Comparison of ENCODE assay signal across 15 cellular contexts in genomic region chr11:66782726-66783125, GRCh38.
"Had no signal": no experiment of that assay in that cellular context is flagged by ENCODE, and none has a peak within 500 bp of the region (broad histone marks: within the 10 kb centered on the region; RNA-seq: fewer than 3 reads in every experiment).

No MANE protein-coding gene starts in this region.

- H3K9me3 ChIP-seq: gastrocnemius medialis, heart right ventricle, mucosa of descending colon, right atrium auricular region had no signal

- H3K27me3 ChIP-seq: dorsolateral prefrontal cortex, gastrocnemius medialis, heart right ventricle, right atrium auricular region had no signal

- H3K4me1 ChIP-seq: gastrocnemius medialis, heart right ventricle, right atrium auricular region had no signal

- H3K27ac ChIP-seq: dorsolateral prefrontal cortex, gastrocnemius medialis, heart right ventricle, right atrium auricular region had no signal

- H3K9me3 Mint-ChIP-seq: naive thymus-derived CD8-positive, alpha-beta T cell had no signal

- DNase-seq: cortex of kidney; dorsolateral prefrontal cortex; effector CD8-positive, alpha-beta T cell; gastrocnemius medialis; heart right ventricle; hypothalamus; islet precursor cell; mammary epithelial cell; mucosa of descending colon; naive thymus-derived CD8-positive, alpha-beta T cell; small intestine; stimulated activated CD4-positive, alpha-beta T cell treated with anti-CD3 and anti-CD28 coated beads, Interleukin-12 subunit alpha, Interleukin-12 subunit beta, amount 100 ng/mL, for 4 hours; stimulated activated naive CD4-positive, alpha-beta T cell treated with Interleukin-2 at 50 U/mL for 16 hours had no signal

- H3K27ac Mint-ChIP-seq: naive thymus-derived CD8-positive, alpha-beta T cell had no signal

- H3K4me1 Mint-ChIP-seq: naive thymus-derived CD8-positive, alpha-beta T cell had no signal

- H3K4me3 ChIP-seq: dorsolateral prefrontal cortex, gastrocnemius medialis, heart right ventricle, mucosa of descending colon, right atrium auricular region had no signal

- H3K27me3 Mint-ChIP-seq: naive thymus-derived CD8-positive, alpha-beta T cell had no signal

- H3K36me3 ChIP-seq: gastrocnemius medialis, heart right ventricle, right atrium auricular region had no signal

- ATAC-seq: gastrocnemius medialis; heart right ventricle; left lobe of liver; mucosa of descending colon; naive thymus-derived CD8-positive, alpha-beta T cell had no signal

- H3K4me3 Mint-ChIP-seq: naive thymus-derived CD8-positive, alpha-beta T cell had no signal
